36 cellular contexts compared by ENCODE assay signal in the genomic region with DNA sequence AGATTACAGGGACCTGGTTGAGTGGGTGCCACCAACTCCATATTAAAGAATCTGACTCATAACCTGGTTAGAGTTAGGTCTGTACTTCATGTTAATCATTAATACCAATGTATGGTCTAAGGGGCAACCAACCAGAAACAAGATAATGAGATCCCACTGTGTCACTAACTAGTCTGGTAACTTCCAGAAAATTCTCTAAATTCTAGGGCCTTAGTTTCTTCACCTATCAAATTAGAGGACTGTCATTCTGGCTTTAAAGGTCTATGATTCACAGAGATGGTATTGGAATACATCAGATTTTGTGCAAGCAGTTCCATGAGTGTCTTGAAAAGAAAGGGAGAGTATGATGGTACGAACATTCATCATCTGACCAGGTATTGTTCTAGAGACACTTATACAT.
"Had no signal": no experiment of that assay in that cellular context is flagged by ENCODE, and none has a peak within 500 bp of the region (broad histone marks: within the 10 kb centered on the region; RNA-seq: fewer than 3 reads in every experiment).

No MANE protein-coding gene starts in this region.

- H3K27ac Mint-ChIP-seq: activated naive CD4-positive, alpha-beta T cell treated with anti-CD3 and anti-CD28 coated beads for 36 hours; activated naive CD8-positive, alpha-beta T cell treated with anti-CD3 and anti-CD28 coated beads for 36 hours; activated T-cell treated with anti-CD3 and anti-CD28 coated beads, Interleukin-2, amount 50 U/mL, for 72 hours; effector memory CD8-positive, alpha-beta T cell; immature natural killer cell; mesothelial cell of epicardium; naive B cell; stimulated activated naive B cell treated with anti-CD40 and anti-IgM and Interleukin-4, amounts not matched to agents 10 μg/mL and 1 μg/mL and 100 μg/mL, for 72 hours; T-helper 17 cell had no signal

- H3K27ac ChIP-seq: ascending aorta, cardiac muscle cell, coronary artery, dorsolateral prefrontal cortex, gastroesophageal sphincter, pancreas, prostate gland, stomach, thyroid gland, upper lobe of left lung, vagina, WERI-Rb-1 had no signal

- H3K4me1 ChIP-seq: prostate gland had no signal

- H3K9me3 ChIP-seq: ascending aorta, gastroesophageal sphincter, pancreas, prostate gland, stomach, thyroid gland, upper lobe of left lung, vagina had no signal

- H3K36me3 Mint-ChIP-seq: activated naive CD8-positive, alpha-beta T cell treated with anti-CD3 and anti-CD28 coated beads for 36 hours; brain; immature natural killer cell; mesothelial cell of epicardium; stimulated activated naive B cell treated with anti-CD40 and anti-IgM and Interleukin-4, amounts not matched to agents 10 μg/mL and 1 μg/mL and 100 μg/mL, for 72 hours had no signal

- H3K4me3 Mint-ChIP-seq: activated naive CD4-positive, alpha-beta T cell treated with anti-CD3 and anti-CD28 coated beads for 36 hours; activated naive CD8-positive, alpha-beta T cell treated with anti-CD3 and anti-CD28 coated beads for 36 hours; activated T-cell treated with anti-CD3 and anti-CD28 coated beads, Interleukin-2, amount 50 U/mL, for 72 hours; brain; effector memory CD8-positive, alpha-beta T cell; immature natural killer cell; mesothelial cell of epicardium; naive B cell; neural crest cell; stimulated activated naive B cell treated with anti-CD40 and anti-IgM and Interleukin-4, amounts not matched to agents 10 μg/mL and 1 μg/mL and 100 μg/mL, for 72 hours; T-helper 17 cell had no signal

- DNase-seq: activated CD4-positive, alpha-beta T cell treated with anti-CD3 and anti-CD28 coated beads for 1 hour; activated CD4-positive, alpha-beta T cell treated with anti-CD3 and anti-CD28 coated beads, Interleukin-2, amount 50 U/mL, for 1 hour; activated naive CD4-positive, alpha-beta T cell treated with anti-CD3 and anti-CD28 coated beads for 36 hours; activated naive CD8-positive, alpha-beta T cell treated with anti-CD3 and anti-CD28 coated beads for 36 hours; activated T-cell treated with anti-CD3 and anti-CD28 coated beads for 4 hours; activated T-cell treated with anti-CD3 and anti-CD28 coated beads, Interleukin-2, amount 50 U/mL, for 72 hours; dorsolateral prefrontal cortex; effector memory CD8-positive, alpha-beta T cell; head of caudate nucleus; hypothalamus; immature natural killer cell; kidney; left ventricle myocardium superior; mammary epithelial cell; naive B cell; nucleus accumbens; pancreas; stimulated activated CD4-positive, alpha-beta T cell treated with anti-CD3 and anti-CD28 coated beads, Interleukin-15, amount 100 ng/mL, for 24 hours; stimulated activated CD4-positive, alpha-beta T cell treated with anti-CD3 and anti-CD28 coated beads, Interleukin-2, amount 100 ng/mL, for 24 hours; stimulated activated naive B cell treated with anti-CD40 and anti-IgM and Interleukin-4, amounts not matched to agents 10 μg/mL and 1 μg/mL and 100 μg/mL, for 72 hours; stomach; SW 1271; T-helper 17 cell; T1000; thyroid gland; upper lobe of left lung; WERI-Rb-1 had no signal

- H3K27me3 ChIP-seq: ascending aorta, pancreas, thyroid gland, upper lobe of left lung, vagina had no signal

- H3K4me3 ChIP-seq: ascending aorta, cardiac muscle cell, coronary artery, dorsolateral prefrontal cortex, gastroesophageal sphincter, pancreas, prostate gland, stomach, thyroid gland, upper lobe of left lung, vagina had no signal

- ATAC-seq: activated T-cell treated with anti-CD3 and anti-CD28 coated beads, Interleukin-2, amount 50 U/mL, for 72 hours; effector memory CD8-positive, alpha-beta T cell; gastroesophageal sphincter; left ventricle myocardium superior; pancreas; stimulated activated naive B cell treated with anti-CD40 and anti-IgM and Interleukin-4, amounts not matched to agents 10 μg/mL and 1 μg/mL and 100 μg/mL, for 72 hours; T-helper 17 cell had no signal

- H3K36me3 ChIP-seq: ascending aorta, cardiac muscle cell, gastroesophageal sphincter, pancreas, prostate gland, stomach, thyroid gland, upper lobe of left lung, vagina, WERI-Rb-1 had no signal

- H3K9me3 Mint-ChIP-seq: activated naive CD4-positive, alpha-beta T cell treated with anti-CD3 and anti-CD28 coated beads for 36 hours; activated naive CD8-positive, alpha-beta T cell treated with anti-CD3 and anti-CD28 coated beads for 36 hours; activated T-cell treated with anti-CD3 and anti-CD28 coated beads, Interleukin-2, amount 50 U/mL, for 72 hours; brain; effector memory CD8-positive, alpha-beta T cell; immature natural killer cell; mesothelial cell of epicardium; naive B cell; neural crest cell; stimulated activated naive B cell treated with anti-CD40 and anti-IgM and Interleukin-4, amounts not matched to agents 10 μg/mL and 1 μg/mL and 100 μg/mL, for 72 hours had no signal
